13 cellular contexts compared by ENCODE assay signal in the genomic region with DNA sequence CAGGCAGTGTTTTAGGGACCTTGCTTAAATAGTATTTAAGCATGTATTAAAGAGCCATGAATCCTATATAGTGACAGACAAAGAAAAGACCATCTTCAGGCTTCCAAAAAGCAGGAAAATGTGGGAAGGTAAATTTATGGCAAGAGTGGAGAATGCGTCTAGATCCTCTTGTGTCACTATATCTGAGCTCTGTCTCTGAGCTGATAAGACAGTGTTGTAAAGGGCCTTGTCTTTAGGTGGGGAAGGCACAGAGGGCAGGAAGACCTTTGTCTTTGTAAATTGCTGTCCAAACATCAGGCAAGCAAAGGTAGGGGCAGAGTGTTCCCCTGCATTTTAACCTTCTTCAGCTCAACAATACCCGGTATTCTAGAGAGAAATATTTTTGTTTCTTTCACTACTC. TPM values are rescaled to one million over a fixed set of nuclear protein-coding genes. Genes with fewer than 3 reads are reported as not detected.
DNase-seq lines count a peak whose midpoint lies in the region; ATAC-seq and TF ChIP-seq lines count a peak whose summit lies in the region.
"Had no signal": no experiment of that assay in that cellular context is flagged by ENCODE, and none has a peak within 500 bp of the region (broad histone marks: within the 10 kb centered on the region; RNA-seq: fewer than 3 reads in every experiment).

No MANE protein-coding gene starts in this region.

- H3K36me3 ChIP-seq in HCT116 (ENCODE audit: control insufficient read depth in 1 of 2, insufficient read depth in 2 of 2, low read length in 2 of 2) (no peaks in the 10 kb centered on the region), mucosa of rectum (ENCODE audit: control insufficient read depth in 2 of 2, insufficient read depth in 2 of 2, low read length in 2 of 2) (no peaks in the 10 kb centered on the region)
- H3K36me3 ChIP-seq: BLaER1 treated with 17β-estradiol and CSF1 and Interleukin-3, amounts not matched to agents 10 nM and 100 nM; HAP-1 had no signal

- no peak overlapping the region for H3K4me3 ChIP-seq in HCT116 (replicated peaks in 1 of 2; ENCODE audit: low read depth in 1 of 2, low read length in 2 of 2)
- H3K4me3 ChIP-seq in mucosa of rectum (ENCODE audit: low read length in 2 of 2), result no peak overlapping the region
- H3K4me3 ChIP-seq: BLaER1 treated with 17β-estradiol and CSF1 and Interleukin-3, amounts not matched to agents 10 nM and 100 nM; HAP-1 had no signal

- H3K4me1 ChIP-seq in HCT116 (ENCODE audit: control insufficient read depth in 1 of 2, insufficient read depth in 2 of 2, low read length in 2 of 2), result 0 out of 4 replicates have a peak, but pooled peaks cover 0 to 3% of the 10 kb centered on the region in 2 experiments
- H3K4me1 ChIP-seq in mucosa of rectum (ENCODE audit: control insufficient read depth in 2 of 2, insufficient read depth in 2 of 2, low read length in 2 of 2), result peaks cover 3 to 14% of the 10 kb centered on the region in 2 donors
- H3K4me1 ChIP-seq: BLaER1 treated with 17β-estradiol and CSF1 and Interleukin-3, amounts not matched to agents 10 nM and 100 nM had no signal

- no peaks in the 10 kb centered on the region for H3K9me2 ChIP-seq in HCT116 (ENCODE audit: insufficient read depth)

- no peak overlapping the region for H3K4me3 Mint-ChIP-seq in WTC11

- peaks cover 11% of the 10 kb centered on the region for H3K9me3 Mint-ChIP-seq in WTC11

- ATAC-seq in HCT116 (no peak), WTC11 (0 out of 2 replicates have a peak, but pooled peaks have one; percentile 36)

- intact Hi-C loops in HCT116 (cut with micrococcal nuclease), result no loop called here

- no peaks in the 10 kb centered on the region for H3K79me2 ChIP-seq in HCT116 (ENCODE audit: insufficient read depth, low read length)

- TF ChIP-seq CTCF in HCT116 (IDR thresholded peaks at IDR 0.05 in 2 of 3, conservative IDR thresholded peaks at IDR 0.05 in 1 of 3; ENCODE audit: borderline replicate concordance in 1 of 3, insufficient read depth in 1 of 3, low read depth in 2 of 3, low read length in 2 of 3), result no peak
- TF ChIP-seq CTCF in WTC11 (IDR thresholded peaks at IDR 0.05), result no peak

- peak overlapping the region; percentile 13 for H2AFZ ChIP-seq in HCT116 (ENCODE audit: low read depth, low read length, poor library complexity, severe bottlenecking)

- RAD21 ChIA-PET in HCT116 (lab: Charles Lee; ENCODE audit: low non-redundant PET in 1 of 2, low total read pairs in 2 of 2, uncharacterized antibody in 2 of 2, unreplicated experiment in 2 of 2), result no interaction called here

- BruUV-seq in HCT116 (replicated peaks; lab: Mats Ljungman, UMichigan), result no TSS peak

- H3K27me3 ChIP-seq in HCT116 (ENCODE audit: insufficient read depth, low read length) (no peaks in the 10 kb centered on the region), mucosa of rectum (ENCODE audit: control insufficient read depth in 2 of 2, insufficient read depth in 2 of 2, low read length in 2 of 2) (no peaks in the 10 kb centered on the region)
- H3K27me3 ChIP-seq: BLaER1 treated with 17β-estradiol and CSF1 and Interleukin-3, amounts not matched to agents 10 nM and 100 nM had no signal

- no peaks in the 10 kb centered on the region for H3K9me3 ChIP-seq in HCT116 (ENCODE audit: control insufficient read depth in 1 of 2, insufficient read depth in 1 of 2, low read depth in 1 of 2, low read length in 2 of 2)
- no peaks in the 10 kb centered on the region for H3K9me3 ChIP-seq in mucosa of rectum (ENCODE audit: control insufficient read depth in 2 of 2, low read length in 2 of 2)
- H3K9me3 ChIP-seq: HAP-1 had no signal

- TF ChIP-seq POLR2A in HCT116 (IDR thresholded peaks at IDR 0.05; ENCODE audit: borderline replicate concordance, extremely low read depth, insufficient read depth, insufficient read length), result no peak

- POLR2A ChIA-PET in HCT116 (lab: Charles Lee), result no interaction called here
- POLR2A ChIA-PET in WTC11 (lab: Charles Lee), result no interaction called here

- no peaks in the 10 kb centered on the region for H4K20me1 ChIP-seq in HCT116 (ENCODE audit: insufficient read depth)
- H4K20me1 ChIP-seq: BLaER1 treated with 17β-estradiol and CSF1 and Interleukin-3, amounts not matched to agents 10 nM and 100 nM had no signal

- H3K4me1 Mint-ChIP-seq in WTC11, result peaks cover 15% of the 10 kb centered on the region

- H3K9ac ChIP-seq in HCT116 (ENCODE audit: low read length) (no peak overlapping the region), mucosa of rectum (ENCODE audit: low read depth in 1 of 2, low read length in 2 of 2) (no peak overlapping the region)
- H3K9ac ChIP-seq: BLaER1 treated with 17β-estradiol and CSF1 and Interleukin-3, amounts not matched to agents 10 nM and 100 nM had no signal

- no peak for TF ChIP-seq RAD21 in HCT116 (IDR thresholded peaks at IDR 0.05; ENCODE audit: low read depth)

- H3K27ac Mint-ChIP-seq in WTC11, result no peak overlapping the region

- CTCF ChIA-PET in HCT116 (lab: Charles Lee) (no interaction called here), WTC11 (lab: Charles Lee) (no interaction called here)

- H3K36me3 Mint-ChIP-seq in WTC11, result 0 out of 2 replicates have a peak, but pooled peaks cover 2% of the 10 kb centered on the region

- DNase-seq in NCI-H2029 treated with DMSO at 0.1 percent for 48 hours (lab: John Stamatoyannopoulos, UW), result peak; percentile 77
- DNase-seq in NCI-H2029 (lab: John Stamatoyannopoulos, UW), result no peak
- no peak for DNase-seq in HCT116 (ENCODE audit: low read depth, low spot score)
- DNase-seq in WTC11 (ENCODE audit: low spot score), result no peak
- no peak for DNase-seq in anterior cingulate cortex (lab: John Stamatoyannopoulos, UW)
- no peak for DNase-seq in NCI-H524 (lab: John Stamatoyannopoulos, UW)
- DNase-seq in pons (ENCODE audit: low spot score), result no peak
- DNase-seq: NCI-H1436 treated with DMSO at 0.1 percent for 48 hours; NCI-H510A; NK-92 treated with Interleukin-12 subunit alpha and Interleukin-12 subunit beta, amount 100 ng/mL, for 24 hours had no signal

- H3K27me3 Mint-ChIP-seq in WTC11 (ENCODE audit: low read depth), result peaks cover 2% of the 10 kb centered on the region; the same call in 1 of the 2 replicates

- H3K27ac ChIP-seq in HCT116 (ENCODE audit: low read depth, low read length), result no peak overlapping the region
- H3K27ac ChIP-seq in mucosa of rectum (ENCODE audit: low read depth in 2 of 2, low read length in 2 of 2), result peak overlapping the region; percentile 2 to 34
- H3K27ac ChIP-seq: BLaER1 treated with 17β-estradiol and CSF1 and Interleukin-3, amounts not matched to agents 10 nM and 100 nM had no signal

- H3K4me2 ChIP-seq in HCT116 (ENCODE audit: low read length), result no peak overlapping the region
- H3K4me2 ChIP-seq: BLaER1 treated with 17β-estradiol and CSF1 and Interleukin-3, amounts not matched to agents 10 nM and 100 nM had no signal

TF ChIP-seq in HCT116, 20 proteins besides CTCF, POLR2A, EP300 and RAD21:
- TF ChIP-seq POLR2AphosphoS5 (IDR thresholded peaks at IDR 0.05; ENCODE audit: low read depth, low read length) (no peak), CEBPB (IDR thresholded peaks at IDR 0.05; ENCODE audit: low read depth) (no peak), EGR1 (IDR thresholded peaks at IDR 0.05; ENCODE audit: low read depth) (no peak), JUND (IDR thresholded peaks at IDR 0.05) (no peak)
- TF ChIP-seq, protein P1, sequence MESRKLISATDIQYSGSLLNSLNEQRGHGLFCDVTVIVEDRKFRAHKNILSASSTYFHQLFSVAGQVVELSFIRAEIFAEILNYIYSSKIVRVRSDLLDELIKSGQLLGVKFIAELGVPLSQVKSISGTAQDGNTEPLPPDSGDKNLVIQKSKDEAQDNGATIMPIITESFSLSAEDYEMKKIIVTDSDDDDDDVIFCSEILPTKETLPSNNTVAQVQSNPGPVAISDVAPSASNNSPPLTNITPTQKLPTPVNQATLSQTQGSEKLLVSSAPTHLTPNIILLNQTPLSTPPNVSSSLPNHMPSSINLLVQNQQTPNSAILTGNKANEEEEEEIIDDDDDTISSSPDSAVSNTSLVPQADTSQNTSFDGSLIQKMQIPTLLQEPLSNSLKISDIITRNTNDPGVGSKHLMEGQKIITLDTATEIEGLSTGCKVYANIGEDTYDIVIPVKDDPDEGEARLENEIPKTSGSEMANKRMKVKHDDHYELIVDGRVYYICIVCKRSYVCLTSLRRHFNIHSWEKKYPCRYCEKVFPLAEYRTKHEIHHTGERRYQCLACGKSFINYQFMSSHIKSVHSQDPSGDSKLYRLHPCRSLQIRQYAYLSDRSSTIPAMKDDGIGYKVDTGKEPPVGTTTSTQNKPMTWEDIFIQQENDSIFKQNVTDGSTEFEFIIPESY (IDR thresholded peaks at IDR 0.05; ENCODE audit: extremely low read depth, insufficient replicate concordance, low read length), result no peak

TF ChIP-seq in WTC11, 78 proteins besides CTCF, POLR2A, EP300 and RAD21 (continues in another document):
- TF ChIP-seq ZNF219 (CRISPR knock-in tag; IDR thresholded peaks at IDR 0.05; ENCODE audit: borderline replicate concordance), result no peak
- TF ChIP-seq CBFB (CRISPR knock-in tag; IDR thresholded peaks at IDR 0.05; ENCODE audit: low read depth), result no peak
- TF ChIP-seq, protein P2, sequence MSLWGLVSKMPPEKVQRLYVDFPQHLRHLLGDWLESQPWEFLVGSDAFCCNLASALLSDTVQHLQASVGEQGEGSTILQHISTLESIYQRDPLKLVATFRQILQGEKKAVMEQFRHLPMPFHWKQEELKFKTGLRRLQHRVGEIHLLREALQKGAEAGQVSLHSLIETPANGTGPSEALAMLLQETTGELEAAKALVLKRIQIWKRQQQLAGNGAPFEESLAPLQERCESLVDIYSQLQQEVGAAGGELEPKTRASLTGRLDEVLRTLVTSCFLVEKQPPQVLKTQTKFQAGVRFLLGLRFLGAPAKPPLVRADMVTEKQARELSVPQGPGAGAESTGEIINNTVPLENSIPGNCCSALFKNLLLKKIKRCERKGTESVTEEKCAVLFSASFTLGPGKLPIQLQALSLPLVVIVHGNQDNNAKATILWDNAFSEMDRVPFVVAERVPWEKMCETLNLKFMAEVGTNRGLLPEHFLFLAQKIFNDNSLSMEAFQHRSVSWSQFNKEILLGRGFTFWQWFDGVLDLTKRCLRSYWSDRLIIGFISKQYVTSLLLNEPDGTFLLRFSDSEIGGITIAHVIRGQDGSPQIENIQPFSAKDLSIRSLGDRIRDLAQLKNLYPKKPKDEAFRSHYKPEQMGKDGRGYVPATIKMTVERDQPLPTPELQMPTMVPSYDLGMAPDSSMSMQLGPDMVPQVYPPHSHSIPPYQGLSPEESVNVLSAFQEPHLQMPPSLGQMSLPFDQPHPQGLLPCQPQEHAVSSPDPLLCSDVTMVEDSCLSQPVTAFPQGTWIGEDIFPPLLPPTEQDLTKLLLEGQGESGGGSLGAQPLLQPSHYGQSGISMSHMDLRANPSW (CRISPR knock-in tag; conservative IDR thresholded peaks at IDR 0.05; ENCODE audit: low read depth), result no peak
- no peak for TF ChIP-seq ELF4 (CRISPR knock-in tag; IDR thresholded peaks at IDR 0.05; ENCODE audit: low read depth)
- no peak for TF ChIP-seq ZNF396 (CRISPR knock-in tag; IDR thresholded peaks at IDR 0.05; ENCODE audit: borderline replicate concordance)
- TF ChIP-seq ZNF138 (CRISPR knock-in tag; conservative IDR thresholded peaks at IDR 0.05), result no peak
- TF ChIP-seq KAT7 (CRISPR knock-in tag; IDR thresholded peaks at IDR 0.05; ENCODE audit: borderline replicate concordance), result no peak
- TF ChIP-seq SMAD3 (CRISPR knock-in tag; IDR thresholded peaks at IDR 0.05; ENCODE audit: borderline replicate concordance), result no peak

RNA-seq across cellular contexts. Expression of a gene that starts 33.8 kb away (rescaled TPM):
- 11.7 TPM for total RNA-seq in HCT116 (2021; ENCODE audit: unreplicated experiment)
- 6.0 and 6.5 TPM in 2 replicates for polyA plus RNA-seq in HCT116 (2012)
- 16.3 to 22.9 TPM (median 16.5 TPM) in 3 replicates for total RNA-seq in WTC11 (2021)
